14 cellular contexts compared by ENCODE assay signal in the genomic region with DNA sequence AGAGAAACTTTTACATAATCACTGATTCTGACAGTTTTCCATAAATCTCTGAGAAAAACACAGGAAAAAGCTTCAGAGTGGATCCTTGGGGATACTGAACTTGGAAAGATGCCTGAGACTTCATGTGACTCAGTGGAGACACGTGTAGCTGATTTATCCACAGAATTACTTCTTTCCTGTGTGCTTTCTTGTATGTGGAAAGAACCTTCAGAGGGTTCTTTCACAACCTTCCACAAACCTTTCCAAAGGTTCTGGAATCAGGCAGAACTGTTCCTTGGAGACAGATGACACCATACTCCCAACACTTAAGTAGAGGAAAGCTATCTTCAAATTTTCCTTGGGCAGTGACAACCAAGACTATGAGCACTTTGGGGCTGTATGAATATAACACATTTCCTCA.
DNase-seq lines count a peak whose midpoint lies in the region; ATAC-seq, FAIRE-seq and TF ChIP-seq lines count a peak whose summit lies in the region.
"Had no signal": no experiment of that assay in that cellular context is flagged by ENCODE, and none has a peak within 500 bp of the region (broad histone marks: within the 10 kb centered on the region; RNA-seq: fewer than 3 reads in every experiment).

No MANE protein-coding gene starts in this region.

- WGBS in A549 (ENCODE audit: missing lambda C conversion rate) = 21% methylated on average over 1 of the region's 1 CpG

- DNase-seq in A549 (ENCODE audit: low read depth in 1 of 2, low spot score in 1 of 2) = no peak
- peak; percentile 90 for DNase-seq in fibroblast of gingiva (ENCODE audit: low read depth)
- DNase-seq in GM10248 (ENCODE audit: extremely low spot score) = no peak
- DNase-seq: NCI-H1105 treated with DMSO at 0.1 percent for 48 hours, NCI-H748 treated with DMSO at 0.1 percent for 48 hours, posterior cingulate gyrus had no signal

- no peak overlapping the region for H3K4me3 ChIP-seq in A549
- H3K4me3 ChIP-seq: lung, SK-N-MC, suprapubic skin had no signal

- TF ChIP-seq EP300 in A549 (IDR thresholded peaks at IDR 0.05) = no peak

- TF ChIP-seq POLR2A in A549 (IDR thresholded peaks at IDR 0.05; ENCODE audit: low read length) = no peak

- no peak for FAIRE-seq in A549 (lab: Jason Lieb, UNC)

- no peak overlapping the region for H3K27ac ChIP-seq in A549
- H3K27ac ChIP-seq: SK-N-MC, suprapubic skin had no signal

- peaks cover 25% of the 10 kb centered on the region for H3K9me3 ChIP-seq in A549

- H3K27me3 Mint-ChIP-seq in nephron (ENCODE audit: low read depth) = peaks cover 4% of the 10 kb centered on the region

- no peak overlapping the region for H3K4me3 Mint-ChIP-seq in nephron

- no peak overlapping the region for H3K4me2 ChIP-seq in A549

- CTCF ChIA-PET in A549 (lab: Yijun Ruan, JAX) = interaction anchor here (0.6 kb wide), 1 partner anchor 237 kb away, joined by 3 read pairs; no protein-coding TSS in a partner anchor
- CTCF ChIA-PET in GM10248 (lab: Yijun Ruan, JAX) = no interaction called here

- H3K36me3 Mint-ChIP-seq in nephron (ENCODE audit: low read depth) = peaks cover 10% of the 10 kb centered on the region

- H3K4me1 Mint-ChIP-seq in nephron = peaks cover 29% of the 10 kb centered on the region

- H3K4me1 ChIP-seq in A549 = no peaks in the 10 kb centered on the region

- ATAC-seq in A549 (no peak), GM19324 (IDR thresholded peaks at IDR 0.05; ENCODE audit: low FRiP score, unreplicated experiment) (no peak), HG03457 (IDR thresholded peaks at IDR 0.05; ENCODE audit: unreplicated experiment) (no peak), HG03108 (IDR thresholded peaks at IDR 0.05; ENCODE audit: unreplicated experiment) (no peak)

- TF ChIP-seq RAD21 in A549 (conservative IDR thresholded peaks at IDR 0.05 in 1 of 2, IDR thresholded peaks at IDR 0.05 in 1 of 2) = no peak

- H3K27ac Mint-ChIP-seq in nephron = peak overlapping the region; percentile 70 to 91 (median 77)

- POLR2A ChIA-PET in A549 (lab: Yijun Ruan, JAX) (no interaction called here), GM10248 (lab: Yijun Ruan, JAX) (no interaction called here)

- H3K9me3 Mint-ChIP-seq in nephron = peaks cover 29% of the 10 kb centered on the region

- TF ChIP-seq CTCF in A549 (IDR thresholded peaks at IDR 0.05) = no peak
- no peak for TF ChIP-seq CTCF in nephron (IDR thresholded peaks at IDR 0.05; ENCODE audit: unreplicated experiment in 3 of 3)
- no peak for TF ChIP-seq CTCF in GM10248 (IDR thresholded peaks at IDR 0.05; ENCODE audit: control extremely low read depth, extremely low read depth, low read depth, missing control alignments)

TF ChIP-seq in A549, 52 proteins besides CTCF, POLR2A, EP300 and RAD21:
- peak; percentile 84 for TF ChIP-seq RFX5 (IDR thresholded peaks at IDR 0.05)
- no peak for TF ChIP-seq ZNF302 (CRISPR knock-in tag; IDR thresholded peaks at IDR 0.05)

TF ChIP-seq in PFSK-1, 5 proteins besides CTCF, POLR2A, EP300 and RAD21:
- no peak for TF ChIP-seq FOXP2 (optimal IDR thresholded peaks at IDR 0.05; ENCODE audit: borderline replicate concordance, extremely low read depth, extremely low read length, insufficient read depth)
- 0 out of 2 replicates have a peak, but pooled peaks have one; percentile 31 for TF ChIP-seq SIN3A (IDR thresholded peaks at IDR 0.05; ENCODE audit: borderline replicate concordance, insufficient read depth, low read length)
- no peak for TF ChIP-seq POLR2AphosphoS5 (IDR thresholded peaks at IDR 0.05; ENCODE audit: low read depth, low read length)
